In genomic region chr20:35002426-35003210, GRCh38 we compare ENCODE assay signal across 24 cellular contexts. TPM values are rescaled to one million over a fixed set of nuclear protein-coding genes. Genes with fewer than 3 reads are reported as not detected.
DNase-seq lines count a peak whose midpoint lies in the region; ATAC-seq and TF ChIP-seq lines count a peak whose summit lies in the region.
"Had no signal": no experiment of that assay in that cellular context is flagged by ENCODE, and none has a peak within 500 bp of the region (broad histone marks: within the 10 kb centered on the region; RNA-seq: fewer than 3 reads in every experiment).

No MANE protein-coding gene starts in this region.

- DNase-seq in OCI-LY7 (ENCODE audit: low spot score) (no peak), heart left ventricle (peak in 2 of 5 donors; percentile 14 to 60), neural crest cell (ENCODE audit: low read depth, low spot score) (no peak), NCI-H1417 (lab: John Stamatoyannopoulos, UW) (no peak), NCI-H69 (lab: John Stamatoyannopoulos, UW) (no peak)
- DNase-seq in stimulated activated naive CD4-positive, alpha-beta T cell treated with Interleukin-2 at 50 U/mL for 16 hours (lab: John Stamatoyannopoulos, UW): no peak
- DNase-seq: effector CD8-positive, alpha-beta T cell; EL; islet precursor cell; MM.1S; NCI-H146; NCI-H2171 treated with DMSO at 0.1 percent for 48 hours; NCI-H748 treated with DMSO at 0.1 percent for 48 hours; SHP77 had no signal

- H3K4me3 ChIP-seq in OCI-LY7 (ENCODE audit: low read depth, low read length, poor library complexity, severe bottlenecking) (no peak overlapping the region), heart left ventricle (no peak overlapping the region)
- H3K4me3 ChIP-seq: esophagus muscularis mucosa, ovary had no signal

- no peaks in the 10 kb centered on the region for H3K79me2 ChIP-seq in OCI-LY7 (ENCODE audit: insufficient read depth, low read depth, low read length)

- TF ChIP-seq POLR2A in heart left ventricle (IDR thresholded peaks at IDR 0.05): peak in 1 of 2 donors; percentile 8

- no peaks in the 10 kb centered on the region for H3K9me3 ChIP-seq in OCI-LY7 (ENCODE audit: low read length)
- no peaks in the 10 kb centered on the region for H3K9me3 ChIP-seq in heart left ventricle
- H3K9me3 ChIP-seq: esophagus muscularis mucosa, ovary had no signal

- no peaks in the 10 kb centered on the region for H3K9me2 ChIP-seq in OCI-LY7 (ENCODE audit: insufficient read depth, low read length)

- no peak overlapping the region for H2AFZ ChIP-seq in OCI-LY7 (ENCODE audit: low read length)

- intact Hi-C loops in OCI-LY7 (cut with micrococcal nuclease; ENCODE audit: unreplicated experiment) (loop anchor here (1.0 kb wide), 1 partner anchor 128 kb away; no protein-coding TSS in a partner anchor), heart left ventricle (cut with DNase I) (no loop called here)

- WGBS in heart left ventricle, 4 donors: 61 to 74% (median 65%) methylated on average over 5 to 10 of the region's 10 CpGs

- peaks cover 13% of the 10 kb centered on the region for H3K4me1 ChIP-seq in OCI-LY7 (ENCODE audit: insufficient read depth, low read length, poor library complexity, severe bottlenecking)
- peaks cover 0 to 17% (median under 1%) of the 10 kb centered on the region in 12 donors for H3K4me1 ChIP-seq in heart left ventricle

- peaks cover 21% of the 10 kb centered on the region for H3K36me3 Mint-ChIP-seq in neural crest cell (ENCODE audit: low read depth)

- H3K27ac ChIP-seq in 22Rv1 (no peak overlapping the region), OCI-LY7 (ENCODE audit: low read depth, low read length, poor library complexity, severe bottlenecking) (no peak overlapping the region), heart left ventricle (peak overlapping the region in 7 of 12 donors; percentile 24 to 61 (median 34))
- H3K27ac ChIP-seq: C4-2B, esophagus muscularis mucosa, ovary had no signal

- no peaks in the 10 kb centered on the region for H3K27me3 ChIP-seq in heart left ventricle
- H3K27me3 ChIP-seq: esophagus muscularis mucosa, ovary had no signal

- peaks cover 4% of the 10 kb centered on the region for H3K27me3 Mint-ChIP-seq in neural crest cell (ENCODE audit: low read depth)
- H3K27me3 Mint-ChIP-seq: memory B cell had no signal

- H3K36me3 ChIP-seq in OCI-LY7 (ENCODE audit: insufficient read depth, low read length): peaks cover 54% of the 10 kb centered on the region
- peaks cover 0 to 100% (median 99%) of the 10 kb centered on the region in 9 donors for H3K36me3 ChIP-seq in heart left ventricle
- H3K36me3 ChIP-seq: ovary had no signal

- ATAC-seq in heart left ventricle (peak in 3 of 4 donors; percentile 12 to 33 (median 25)), HG03097 (IDR thresholded peaks at IDR 0.05; ENCODE audit: low FRiP score, unreplicated experiment) (no peak)
- ATAC-seq: activated CD4-positive, CD25-positive, alpha-beta regulatory T cell treated with anti-CD3 and anti-CD28 coated beads, Interleukin-2, amount 50 U/mL, for 24 hours; activated CD8-positive, alpha-beta T cell treated with anti-CD3 and anti-CD28 coated beads, Interleukin-2, amount 10 ng/mL, durations not matched to agents 7 days and 5 days had no signal

- H3K4me2 ChIP-seq in OCI-LY7 (ENCODE audit: low read length): no peak overlapping the region

- CTCF ChIA-PET in OCI-LY7 (lab: Charles Lee; ENCODE audit: unreplicated experiment): interaction anchor here (0.6 kb wide), 1 partner anchor 127 kb away, joined by 3 read pairs; no protein-coding TSS in a partner anchor

- no peaks in the 10 kb centered on the region for H3K9me3 Mint-ChIP-seq in neural crest cell
- H3K9me3 Mint-ChIP-seq: activated naive CD4-positive, alpha-beta T cell treated with anti-CD3 and anti-CD28 coated beads for 36 hours; memory B cell had no signal

- POLR2A ChIA-PET in OCI-LY7 (lab: Charles Lee): no interaction called here

- TF ChIP-seq CTCF in 22Rv1 (IDR thresholded peaks at IDR 0.05): peak; percentile 16; the same call in 1 of the 2 replicates
- peak; percentile 38; the same call in 1 of the 2 replicates for TF ChIP-seq CTCF in OCI-LY7 (conservative IDR thresholded peaks at IDR 0.05; ENCODE audit: low read length)
- TF ChIP-seq CTCF in heart left ventricle (IDR thresholded peaks at IDR 0.05): no peak
- TF ChIP-seq CTCF in neural crest cell (conservative IDR thresholded peaks at IDR 0.05): peak; percentile 17

- no TSS peak for BruUV-seq in OCI-LY7 (replicated peaks; lab: Mats Ljungman, UMichigan)

- no peak overlapping the region for H3K27ac Mint-ChIP-seq in neural crest cell (ENCODE audit: unreplicated experiment)
- H3K27ac Mint-ChIP-seq: activated CD8-positive, alpha-beta T cell treated with anti-CD3 and anti-CD28 coated beads, Interleukin-2, amount 10 ng/mL, durations not matched to agents 7 days and 5 days; activated naive CD4-positive, alpha-beta T cell treated with anti-CD3 and anti-CD28 coated beads for 36 hours had no signal

- no peak overlapping the region for H3K4me3 Mint-ChIP-seq in neural crest cell
- H3K4me3 Mint-ChIP-seq: activated CD8-positive, alpha-beta T cell treated with anti-CD3 and anti-CD28 coated beads, Interleukin-2, amount 10 ng/mL, durations not matched to agents 7 days and 5 days; activated naive CD4-positive, alpha-beta T cell treated with anti-CD3 and anti-CD28 coated beads for 36 hours; memory B cell had no signal

- H3K4me1 Mint-ChIP-seq in neural crest cell: no peaks in the 10 kb centered on the region

- no peaks in the 10 kb centered on the region for H4K20me1 ChIP-seq in OCI-LY7 (ENCODE audit: insufficient read depth, low read length)

RNA-seq across cellular contexts. Expression of gene MYH7B, which starts 47.0 kb away (rescaled TPM):
- 0.08 and 0.79 TPM in 2 replicates for total RNA-seq in OCI-LY7 (2014; rRNA removed; shearing (Covaris generic))
- total RNA-seq in OCI-LY7 (2022): 0.63 and 0.70 TPM in 2 replicates
- total RNA-seq in heart left ventricle: 100 to 1,000 TPM in 7 of 9 donors, 10 to 100 TPM in 2; 50.7 to 306 (median 144) TPM
- 100 to 1,000 TPM in 1 of 2 donors, 10 to 100 TPM in 1; 12.8 to 448 TPM for polyA plus RNA-seq in heart left ventricle
- 0.55 and 0.77 TPM in 2 replicates for total RNA-seq in neural crest cell
- total RNA-seq: frontal cortex had no signal

RNA-seq across cellular contexts. Expression of gene GSS, which starts 47.0 kb away (rescaled TPM):
- total RNA-seq in OCI-LY7 (2014; rRNA removed; shearing (Covaris generic)): 91.4 and 105 TPM in 2 replicates
- 78.7 and 103 TPM in 2 replicates for total RNA-seq in OCI-LY7 (2022)
- total RNA-seq in heart left ventricle: 10 to 100 TPM; 17.8 to 38.1 (median 26.8) TPM
- polyA plus RNA-seq in heart left ventricle: 10 to 100 TPM; 32.3 to 38.7 TPM
- 78.8 and 84.5 TPM in 2 replicates for total RNA-seq in neural crest cell

Comparison
In these comparisons a context has a peak if more than half of its experiments do, and no peak if none do; other contexts are left out.
1. H3K27ac ChIP-seq: peak in heart left ventricle (7 of 12); none in 22Rv1 (single experiment) and OCI-LY7 (single experiment).
2. CTCF ChIP-seq: peak in 22Rv1 (single experiment), OCI-LY7 (single experiment) and neural crest cell (single experiment); none in heart left ventricle (0 of 12).
3. RNA of gene MYH7B, which starts 47.0 kb away (total RNA-seq): 50.7 to 306 TPM in heart left ventricle; 0.08 to 0.79 TPM in OCI-LY7 and 0.55 to 0.77 TPM in neural crest cell; every median in the first group is over 10 times any median in the second.